In the genomic region with DNA sequence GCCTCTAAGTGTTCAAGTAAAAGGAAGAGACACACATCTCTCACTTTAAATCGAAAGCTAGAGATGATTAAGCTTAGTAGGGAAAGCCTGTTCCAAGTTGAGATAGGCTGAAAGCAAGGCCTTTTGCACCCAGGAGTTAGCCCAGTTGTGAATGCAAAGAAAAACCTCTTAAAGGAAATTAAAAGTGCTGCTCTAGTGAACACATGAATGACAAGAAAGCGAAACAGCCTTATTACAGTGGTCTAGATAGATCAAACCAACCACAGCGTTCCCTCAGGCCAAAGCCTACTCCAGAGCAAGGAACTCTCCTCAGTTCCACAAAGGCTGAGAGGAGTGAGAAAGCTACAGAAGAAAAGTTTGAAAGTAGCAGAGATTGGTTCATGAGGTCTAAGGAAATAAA, we compare ENCODE assay signal across 1 cellular context.
TF ChIP-seq lines count a peak whose summit lies in the region.

No MANE protein-coding gene starts in this region.

TF ChIP-seq in HepG2, 621 proteins besides CTCF, POLR2A, EP300 and RAD21:
- TF ChIP-seq ATM (IDR thresholded peaks at IDR 0.05; ENCODE audit: borderline replicate concordance), result no peak
- TF ChIP-seq ATF7-NPFF (CRISPR knock-in tag; IDR thresholded peaks at IDR 0.05; ENCODE audit: low read depth), result no peak
- no peak for TF ChIP-seq ZNF597 (CRISPR knock-in tag; IDR thresholded peaks at IDR 0.05)
- no peak for TF ChIP-seq ZNF513 (CRISPR knock-in tag; conservative IDR thresholded peaks at IDR 0.05)
- no peak for TF ChIP-seq JUNB (CRISPR knock-in tag; IDR thresholded peaks at IDR 0.05; ENCODE audit: borderline replicate concordance)
- TF ChIP-seq, protein P1, sequence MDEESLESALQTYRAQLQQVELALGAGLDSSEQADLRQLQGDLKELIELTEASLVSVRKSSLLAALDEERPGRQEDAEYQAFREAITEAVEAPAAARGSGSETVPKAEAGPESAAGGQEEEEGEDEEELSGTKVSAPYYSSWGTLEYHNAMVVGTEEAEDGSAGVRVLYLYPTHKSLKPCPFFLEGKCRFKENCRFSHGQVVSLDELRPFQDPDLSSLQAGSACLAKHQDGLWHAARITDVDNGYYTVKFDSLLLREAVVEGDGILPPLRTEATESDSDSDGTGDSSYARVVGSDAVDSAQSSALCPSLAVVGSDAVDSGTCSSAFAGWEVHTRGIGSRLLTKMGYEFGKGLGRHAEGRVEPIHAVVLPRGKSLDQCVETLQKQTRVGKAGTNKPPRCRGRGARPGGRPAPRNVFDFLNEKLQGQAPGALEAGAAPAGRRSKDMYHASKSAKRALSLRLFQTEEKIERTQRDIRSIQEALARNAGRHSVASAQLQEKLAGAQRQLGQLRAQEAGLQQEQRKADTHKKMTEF (CRISPR knock-in tag; IDR thresholded peaks at IDR 0.05), result no peak
- TF ChIP-seq NFIC (IDR thresholded peaks at IDR 0.05; ENCODE audit: low read length), result no peak
- TF ChIP-seq SIN3B (IDR thresholded peaks at IDR 0.05; ENCODE audit: low read length), result no peak
- TF ChIP-seq, protein P2, sequence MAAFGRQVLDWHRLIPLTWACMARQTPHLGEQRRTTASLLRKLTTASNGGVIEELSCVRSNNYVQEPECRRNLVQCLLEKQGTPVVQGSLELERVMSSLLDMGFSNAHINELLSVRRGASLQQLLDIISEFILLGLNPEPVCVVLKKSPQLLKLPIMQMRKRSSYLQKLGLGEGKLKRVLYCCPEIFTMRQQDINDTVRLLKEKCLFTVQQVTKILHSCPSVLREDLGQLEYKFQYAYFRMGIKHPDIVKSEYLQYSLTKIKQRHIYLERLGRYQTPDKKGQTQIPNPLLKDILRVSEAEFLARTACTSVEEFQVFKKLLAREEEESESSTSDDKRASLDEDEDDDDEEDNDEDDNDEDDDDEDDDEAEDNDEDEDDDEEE (CRISPR knock-in tag; IDR thresholded peaks at IDR 0.05), result no peak
- TF ChIP-seq SRSF1 (optimal IDR thresholded peaks at IDR 0.05; ENCODE audit: low read depth, low read length), result no peak
- TF ChIP-seq PRMT3 (CRISPR knock-in tag; IDR thresholded peaks at IDR 0.05; ENCODE audit: borderline replicate concordance, low read depth), result no peak
- TF ChIP-seq, protein P3, sequence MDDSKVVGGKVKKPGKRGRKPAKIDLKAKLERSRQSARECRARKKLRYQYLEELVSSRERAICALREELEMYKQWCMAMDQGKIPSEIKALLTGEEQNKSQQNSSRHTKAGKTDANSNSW (CRISPR knock-in tag; IDR thresholded peaks at IDR 0.05; ENCODE audit: borderline replicate concordance), result no peak
- TF ChIP-seq FOXK1 (CRISPR knock-in tag; IDR thresholded peaks at IDR 0.05; ENCODE audit: borderline replicate concordance, low read depth), result no peak
- TF ChIP-seq, protein P4, sequence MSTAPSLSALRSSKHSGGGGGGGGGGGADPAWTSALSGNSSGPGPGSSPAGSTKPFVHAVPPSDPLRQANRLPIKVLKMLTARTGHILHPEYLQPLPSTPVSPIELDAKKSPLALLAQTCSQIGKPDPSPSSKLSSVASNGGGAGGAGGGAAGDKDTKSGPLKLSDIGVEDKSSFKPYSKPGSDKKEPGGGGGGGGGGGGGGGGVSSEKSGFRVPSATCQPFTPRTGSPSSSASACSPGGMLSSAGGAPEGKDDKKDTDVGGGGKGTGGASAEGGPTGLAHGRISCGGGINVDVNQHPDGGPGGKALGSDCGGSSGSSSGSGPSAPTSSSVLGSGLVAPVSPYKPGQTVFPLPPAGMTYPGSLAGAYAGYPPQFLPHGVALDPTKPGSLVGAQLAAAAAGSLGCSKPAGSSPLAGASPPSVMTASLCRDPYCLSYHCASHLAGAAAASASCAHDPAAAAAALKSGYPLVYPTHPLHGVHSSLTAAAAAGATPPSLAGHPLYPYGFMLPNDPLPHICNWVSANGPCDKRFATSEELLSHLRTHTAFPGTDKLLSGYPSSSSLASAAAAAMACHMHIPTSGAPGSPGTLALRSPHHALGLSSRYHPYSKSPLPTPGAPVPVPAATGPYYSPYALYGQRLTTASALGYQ (CRISPR knock-in tag; IDR thresholded peaks at IDR 0.05), result no peak
- no peak for TF ChIP-seq ZNF629 (CRISPR knock-in tag; conservative IDR thresholded peaks at IDR 0.05)
- no peak for TF ChIP-seq NCOR1 (IDR thresholded peaks at IDR 0.05; ENCODE audit: borderline replicate concordance, low read length)
